24 cellular contexts compared by ENCODE assay signal in genomic region chr9:71937070-71937625, GRCh38. TPM values are rescaled to one million over a fixed set of nuclear protein-coding genes. Genes with fewer than 3 reads are reported as not detected.
A peak's percentile ranks its signal among the peaks of the same experiment; 100 is the strongest.
DNase-seq lines count a peak whose midpoint lies in the region; ATAC-seq and TF ChIP-seq lines count a peak whose summit lies in the region.
"Had no signal": no experiment of that assay in that cellular context is flagged by ENCODE, and none has a peak within 500 bp of the region (broad histone marks: within the 10 kb centered on the region; RNA-seq: fewer than 3 reads in every experiment).

No MANE protein-coding gene starts in this region.

- H3K36me3 ChIP-seq in RWPE2 (ENCODE audit: low read depth), result no peaks in the 10 kb centered on the region
- H3K36me3 ChIP-seq: pancreas, tibial nerve had no signal

- no peaks in the 10 kb centered on the region for H3K4me1 Mint-ChIP-seq in endothelial cell (ENCODE audit: unreplicated experiment)

- DNase-seq in RWPE2 (ENCODE audit: low spot score), result no peak
- peak; percentile 72 for DNase-seq in epithelial cell of esophagus (ENCODE audit: low read depth)
- DNase-seq in medulla oblongata (ENCODE audit: extremely low spot score), result peak; percentile 69
- DNase-seq in stimulated activated CD4-positive, alpha-beta T cell treated with anti-CD3 and anti-CD28 coated beads, Interleukin-4, amount 100 ng/mL, for 4 hours, result no peak
- DNase-seq in DMS114 treated with DMSO at 0.1 percent for 48 hours (lab: John Stamatoyannopoulos, UW; ENCODE audit: unreplicated experiment), result no peak
- DNase-seq in endothelial cell (ENCODE audit: low spot score), result no peak
- DNase-seq: activated CD4-positive, CD25-positive, alpha-beta regulatory T cell; activated CD8-positive, alpha-beta T cell treated with anti-CD3 and anti-CD28 coated beads for 36 hours; CD8-positive, alpha-beta T cell; DMS79 treated with DMSO at 0.1 percent for 48 hours; endodermal cell; kidney; naive thymus-derived CD4-positive, alpha-beta T cell; NCI-H146; NCI-H2171; NCI-H526; pancreas; T-helper 9 cell had no signal

- H3K27me3 ChIP-seq in RWPE2 (ENCODE audit: insufficient read depth, poor library complexity, severe bottlenecking), result no peaks in the 10 kb centered on the region
- H3K27me3 ChIP-seq: pancreas, tibial nerve had no signal

- ATAC-seq in RWPE2 (ENCODE audit: low read depth) (peak; percentile 64), GM19324 (IDR thresholded peaks at IDR 0.05; ENCODE audit: low FRiP score, unreplicated experiment) (no peak)
- ATAC-seq: activated CD8-positive, alpha-beta T cell treated with anti-CD3 and anti-CD28 coated beads for 36 hours; CD8-positive, alpha-beta T cell; naive thymus-derived CD4-positive, alpha-beta T cell; pancreas; sciatic nerve; stimulated activated memory B cell treated with anti-CD40 and anti-IgM and Interleukin-4, amounts not matched to agents 10 μg/mL and 1 μg/mL and 100 μg/mL, for 72 hours had no signal

- peaks cover 36% of the 10 kb centered on the region for H3K4me1 ChIP-seq in RWPE2 (ENCODE audit: insufficient read depth, poor library complexity, severe bottlenecking)
- H3K4me1 ChIP-seq: pancreas had no signal

- H3K27ac ChIP-seq in RWPE2 (ENCODE audit: poor library complexity, severe bottlenecking) (peak overlapping the region; percentile 51), temporal lobe (ENCODE audit: low read depth, low read length) (peak overlapping the region; percentile 91)
- H3K27ac ChIP-seq: pancreas had no signal

- H3K4me3 ChIP-seq in RWPE2 (ENCODE audit: severe bottlenecking) (no peak overlapping the region), epithelial cell of esophagus (ENCODE audit: low read length) (peak overlapping the region; percentile 4)
- H3K4me3 ChIP-seq: pancreas, tibial nerve had no signal

- no peaks in the 10 kb centered on the region for H3K27me3 Mint-ChIP-seq in endothelial cell (ENCODE audit: unreplicated experiment)
- H3K27me3 Mint-ChIP-seq: activated CD8-positive, alpha-beta T cell treated with anti-CD3 and anti-CD28 coated beads for 36 hours; activated naive CD4-positive, alpha-beta T cell treated with anti-CD3 and anti-CD28 coated beads, Interleukin-2, amount 50 U/mL, for 24 hours; naive thymus-derived CD4-positive, alpha-beta T cell; stimulated activated memory B cell treated with anti-CD40 and anti-IgM and Interleukin-4, amounts not matched to agents 10 μg/mL and 1 μg/mL and 100 μg/mL, for 72 hours had no signal

- H3K4me3 Mint-ChIP-seq in endothelial cell (ENCODE audit: unreplicated experiment), result no peak overlapping the region
- H3K4me3 Mint-ChIP-seq: activated CD8-positive, alpha-beta T cell treated with anti-CD3 and anti-CD28 coated beads for 36 hours; activated naive CD4-positive, alpha-beta T cell treated with anti-CD3 and anti-CD28 coated beads, Interleukin-2, amount 50 U/mL, for 24 hours; CD8-positive, alpha-beta T cell; endodermal cell; naive thymus-derived CD4-positive, alpha-beta T cell; stimulated activated memory B cell treated with anti-CD40 and anti-IgM and Interleukin-4, amounts not matched to agents 10 μg/mL and 1 μg/mL and 100 μg/mL, for 72 hours had no signal

- no peaks in the 10 kb centered on the region for H3K9me3 Mint-ChIP-seq in endothelial cell (ENCODE audit: unreplicated experiment)
- H3K9me3 Mint-ChIP-seq: activated CD8-positive, alpha-beta T cell treated with anti-CD3 and anti-CD28 coated beads for 36 hours; CD8-positive, alpha-beta T cell; stimulated activated memory B cell treated with anti-CD40 and anti-IgM and Interleukin-4, amounts not matched to agents 10 μg/mL and 1 μg/mL and 100 μg/mL, for 72 hours had no signal

- no peaks in the 10 kb centered on the region for H3K9me3 ChIP-seq in RWPE2 (ENCODE audit: severe bottlenecking)
- H3K9me3 ChIP-seq: pancreas, tibial nerve had no signal

- H3K36me3 Mint-ChIP-seq in endothelial cell (ENCODE audit: low read depth, unreplicated experiment), result no peaks in the 10 kb centered on the region

- TF ChIP-seq CTCF in RWPE2 (IDR thresholded peaks at IDR 0.05; ENCODE audit: poor library complexity, severe bottlenecking), result no peak
- TF ChIP-seq CTCF in epithelial cell of esophagus (IDR thresholded peaks at IDR 0.05; ENCODE audit: insufficient read depth, low read depth, low read length, missing control alignments), result no peak
- no peak for TF ChIP-seq CTCF in endothelial cell (IDR thresholded peaks at IDR 0.05; ENCODE audit: unreplicated experiment)

- H3K27ac Mint-ChIP-seq in endothelial cell (ENCODE audit: unreplicated experiment), result no peak overlapping the region
- H3K27ac Mint-ChIP-seq: activated CD8-positive, alpha-beta T cell treated with anti-CD3 and anti-CD28 coated beads for 36 hours; activated naive CD4-positive, alpha-beta T cell treated with anti-CD3 and anti-CD28 coated beads, Interleukin-2, amount 50 U/mL, for 24 hours; CD8-positive, alpha-beta T cell; endodermal cell; stimulated activated memory B cell treated with anti-CD40 and anti-IgM and Interleukin-4, amounts not matched to agents 10 μg/mL and 1 μg/mL and 100 μg/mL, for 72 hours had no signal

RNA-seq across cellular contexts. Expression of gene C9orf85, which starts 25.7 kb away (rescaled TPM):
- total RNA-seq in temporal lobe, result 13.3 TPM
- 12.2 TPM for total RNA-seq in endothelial cell (ENCODE audit: unreplicated experiment)

RNA-seq across cellular contexts. Expression of gene ABHD17B, which starts 26.2 kb away (rescaled TPM):
- total RNA-seq in temporal lobe (57.0 TPM), endothelial cell (ENCODE audit: unreplicated experiment) (32.6 TPM)

Comparison
In these comparisons a context has a peak if more than half of its experiments do, and no peak if none do; other contexts are left out.
1. DNase-seq: peak in epithelial cell of esophagus (single experiment) and medulla oblongata (single experiment); none in RWPE2 (single experiment), stimulated activated CD4-positive, alpha-beta T cell treated with anti-CD3 and anti-CD28 coated beads, Interleukin-4, amount 100 ng/mL, for 4 hours (0 of 2), DMS114 treated with DMSO at 0.1 percent for 48 hours (single experiment) and endothelial cell (single experiment).